In genomic region chr12:30796508-30796780, GRCh38 we compare ENCODE assay signal across 8 cellular contexts. TPM values are rescaled to one million over a fixed set of nuclear protein-coding genes. Genes with fewer than 3 reads are reported as not detected.
A peak's percentile ranks its signal among the peaks of the same experiment; 100 is the strongest.
DNase-seq lines count a peak whose midpoint lies in the region; ATAC-seq and TF ChIP-seq lines count a peak whose summit lies in the region.

No MANE protein-coding gene starts in this region.

- H3K4me1 Mint-ChIP-seq in activated T-cell treated with anti-CD3 and anti-CD28 coated beads, Interleukin-2, amount 50 U/mL, for 24 hours (ENCODE audit: low read depth), result peaks cover 22% of the 10 kb centered on the region

- H3K27me3 ChIP-seq in ascending aorta, result no peaks in the 10 kb centered on the region
- no peaks in the 10 kb centered on the region for H3K27me3 ChIP-seq in iPS DF 6.9 (ENCODE audit: control insufficient read depth, insufficient read depth, low read length)

- no peaks in the 10 kb centered on the region for H3K9me3 ChIP-seq in ascending aorta
- H3K9me3 ChIP-seq in iPS DF 6.9 (ENCODE audit: control insufficient read depth, insufficient read depth, low read length), result no peaks in the 10 kb centered on the region; the same call in 1 of the 2 replicates

- intact Hi-C loops in ascending aorta (cut with DNase I), result loop anchor here (1.0 to 5.0 kb wide), 2 partner anchors 41 to 99 kb away; partner anchors contain the start of gene IPO8

- H3K27me3 Mint-ChIP-seq in activated T-cell treated with anti-CD3 and anti-CD28 coated beads, Interleukin-2, amount 50 U/mL, for 24 hours, result peaks cover 48% of the 10 kb centered on the region

- TF ChIP-seq CTCF in ascending aorta (IDR thresholded peaks at IDR 0.05), result no peak

- H3K4me1 ChIP-seq in ascending aorta (peaks cover 5 to 9% of the 10 kb centered on the region in 2 donors), iPS DF 6.9 (ENCODE audit: control insufficient read depth, insufficient read depth, low read length) (peaks cover 4% of the 10 kb centered on the region; the same call in 1 of the 2 replicates)

- no peaks in the 10 kb centered on the region for H3K36me3 Mint-ChIP-seq in activated T-cell treated with anti-CD3 and anti-CD28 coated beads, Interleukin-2, amount 50 U/mL, for 24 hours (ENCODE audit: low read depth)

- no peaks in the 10 kb centered on the region for H3K9me3 Mint-ChIP-seq in activated T-cell treated with anti-CD3 and anti-CD28 coated beads, Interleukin-2, amount 50 U/mL, for 24 hours

- no peak for DNase-seq in activated T-cell treated with anti-CD3 and anti-CD28 coated beads, Interleukin-2, amount 50 U/mL, for 24 hours
- DNase-seq in activated T-cell treated with anti-CD3 and anti-CD28 coated beads for 4 hours (no peak), HuH-7.5 (ENCODE audit: low spot score) (peak; percentile 43), ascending aorta (ENCODE audit: low spot score in 2 of 2) (peak in 1 of 2 donors; percentile 68), iPS DF 6.9 (ENCODE audit: low read depth, low spot score) (no peak), NCI-H2227 (lab: John Stamatoyannopoulos, UW; ENCODE audit: unreplicated experiment) (no peak)

- no peak overlapping the region for H3K27ac Mint-ChIP-seq in activated T-cell treated with anti-CD3 and anti-CD28 coated beads, Interleukin-2, amount 50 U/mL, for 24 hours

- WGBS in iPS DF 6.9 (ENCODE audit: insufficient coverage, insufficient read length), result no CpG with 5 or more reads among the region's 19 CpGs

- ATAC-seq in GM19455 (IDR thresholded peaks at IDR 0.05; ENCODE audit: unreplicated experiment), result no peak

- H3K4me3 ChIP-seq in ascending aorta, result peak overlapping the region; percentile 66 to 76
- H3K4me3 ChIP-seq in iPS DF 6.9 (ENCODE audit: low read length), result peak overlapping the region; percentile 53; the same call in 1 of the 2 replicates
- peak overlapping the region; percentile 31 to 57 (median 47) for H3K4me3 ChIP-seq in skin epidermis

- peak overlapping the region; percentile 77 for H3K4me3 Mint-ChIP-seq in activated T-cell treated with anti-CD3 and anti-CD28 coated beads, Interleukin-2, amount 50 U/mL, for 24 hours

- H3K36me3 ChIP-seq in ascending aorta (no peaks in the 10 kb centered on the region), iPS DF 6.9 (ENCODE audit: control insufficient read depth, insufficient read depth, low read length) (no peaks in the 10 kb centered on the region)

- H3K27ac ChIP-seq in ascending aorta (peak overlapping the region; percentile 39 to 75), iPS DF 6.9 (ENCODE audit: low read length) (no peak overlapping the region), skin epidermis (peak overlapping the region in 14 of 21 experiments; percentile 17 to 86 (median 56))

RNA-seq across cellular contexts. Expression of gene CAPRIN2, which starts 41.7 kb away (rescaled TPM):
- total RNA-seq in ascending aorta, result 20.6 TPM
